1 cellular context compared by ENCODE assay signal in the genomic region with DNA sequence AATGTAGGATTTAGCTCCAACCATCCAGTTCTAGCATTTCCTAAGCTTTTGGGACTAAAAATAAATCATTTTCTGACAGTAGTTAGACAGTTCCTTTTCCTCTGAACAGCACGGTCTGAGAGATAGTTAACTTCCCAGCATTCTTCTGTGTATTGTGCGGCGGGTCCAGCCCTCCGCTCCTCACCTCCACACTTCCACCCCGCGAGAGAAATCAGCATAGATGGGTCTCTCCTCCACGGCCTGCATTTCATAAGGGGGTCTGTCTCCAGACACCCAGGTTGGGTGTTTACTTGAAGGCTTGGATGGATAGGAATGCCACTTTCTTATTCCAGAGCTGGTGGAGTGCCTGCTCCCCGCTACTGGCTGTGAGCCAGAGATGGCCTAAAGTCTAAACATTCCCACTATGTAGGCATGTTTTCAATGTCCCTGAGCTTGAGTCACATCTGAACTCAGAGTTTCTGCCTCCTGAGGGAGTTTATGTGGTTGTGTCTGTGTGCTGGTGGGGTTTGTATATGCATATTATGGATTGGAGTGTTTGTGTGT.
TF ChIP-seq lines count a peak whose summit lies in the region.

No MANE protein-coding gene starts in this region.

TF ChIP-seq in K562, 482 proteins besides CTCF, POLR2A, EP300 and RAD21:
- TF ChIP-seq, protein P1, sequence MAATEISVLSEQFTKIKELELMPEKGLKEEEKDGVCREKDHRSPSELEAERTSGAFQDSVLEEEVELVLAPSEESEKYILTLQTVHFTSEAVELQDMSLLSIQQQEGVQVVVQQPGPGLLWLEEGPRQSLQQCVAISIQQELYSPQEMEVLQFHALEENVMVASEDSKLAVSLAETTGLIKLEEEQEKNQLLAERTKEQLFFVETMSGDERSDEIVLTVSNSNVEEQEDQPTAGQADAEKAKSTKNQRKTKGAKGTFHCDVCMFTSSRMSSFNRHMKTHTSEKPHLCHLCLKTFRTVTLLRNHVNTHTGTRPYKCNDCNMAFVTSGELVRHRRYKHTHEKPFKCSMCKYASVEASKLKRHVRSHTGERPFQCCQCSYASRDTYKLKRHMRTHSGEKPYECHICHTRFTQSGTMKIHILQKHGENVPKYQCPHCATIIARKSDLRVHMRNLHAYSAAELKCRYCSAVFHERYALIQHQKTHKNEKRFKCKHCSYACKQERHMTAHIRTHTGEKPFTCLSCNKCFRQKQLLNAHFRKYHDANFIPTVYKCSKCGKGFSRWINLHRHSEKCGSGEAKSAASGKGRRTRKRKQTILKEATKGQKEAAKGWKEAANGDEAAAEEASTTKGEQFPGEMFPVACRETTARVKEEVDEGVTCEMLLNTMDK (IDR thresholded peaks at IDR 0.05; ENCODE audit: borderline replicate concordance, insufficient read depth, low read depth, low read length, poor library complexity, severe bottlenecking), result no peak
- TF ChIP-seq MYC (IDR thresholded peaks at IDR 0.05; ENCODE audit: low read depth, low read length) (0 out of 2 replicates have a peak, but pooled peaks have one; percentile 15), MYC (CRISPR knock-in tag; IDR thresholded peaks at IDR 0.05; ENCODE audit: borderline replicate concordance, low read depth) (no peak), CTBP1 (IDR thresholded peaks at IDR 0.05; ENCODE audit: borderline replicate concordance) (0 out of 2 replicates have a peak, but pooled peaks have one; percentile 23), MEIS2 (IDR thresholded peaks at IDR 0.05; ENCODE audit: partially characterized antibody) (peak; percentile 95), CHD4 (IDR thresholded peaks at IDR 0.05; ENCODE audit: insufficient read depth, insufficient replicate concordance, low read depth, low read length, poor library complexity, severe bottlenecking) (peak; percentile 39), CBFA2T3 (IDR thresholded peaks at IDR 0.05) (no peak), NFIC (IDR thresholded peaks at IDR 0.05) (peak; percentile 94), ZNF592 (IDR thresholded peaks at IDR 0.05) (peak; percentile 8; the same call in 1 of the 2 replicates), CREBBP (IDR thresholded peaks at IDR 0.05; ENCODE audit: low read depth, low read length) (no peak), FOXK2 (conservative IDR thresholded peaks at IDR 0.05 in 1 of 2, IDR thresholded peaks at IDR 0.05 in 1 of 2; ENCODE audit: low read depth in 2 of 2) (0 out of 4 replicates have a peak, but pooled peaks of 1 of the 2 experiments have one; percentile 20), L3MBTL2 (IDR thresholded peaks at IDR 0.05) (0 out of 2 replicates have a peak, but pooled peaks have one; percentile 13), PKNOX1 (IDR thresholded peaks at IDR 0.05) (peak; percentile 92), GABPB1 (CRISPR knock-in tag; IDR thresholded peaks at IDR 0.05) (no peak), HEY1 (CRISPR knock-in tag; IDR thresholded peaks at IDR 0.05; ENCODE audit: borderline replicate concordance) (no peak), RBBP5 (IDR thresholded peaks at IDR 0.05; ENCODE audit: borderline replicate concordance, insufficient read depth, low read length, poor library complexity, severe bottlenecking) (peak; percentile 38), HNRNPH1 (optimal IDR thresholded peaks at IDR 0.05; ENCODE audit: low read depth, low read length) (no peak), NONO (IDR thresholded peaks at IDR 0.05; ENCODE audit: low read depth in 2 of 2, low read length in 1 of 2) (no peak), STAG1 (CRISPR knock-in tag; IDR thresholded peaks at IDR 0.05; ENCODE audit: borderline replicate concordance) (no peak), CREB3L1 (IDR thresholded peaks at IDR 0.05; ENCODE audit: borderline replicate concordance, low read depth) (no peak), HDAC3 (IDR thresholded peaks at IDR 0.05; ENCODE audit: borderline replicate concordance, partially characterized antibody) (peak; percentile 23), ZKSCAN1 (IDR thresholded peaks at IDR 0.05; ENCODE audit: low read depth, low read length) (no peak), MTA2 (IDR thresholded peaks at IDR 0.05; ENCODE audit: low read depth) (peak; percentile 4; the same call in 1 of the 2 replicates), CXXC5 (CRISPR knock-in tag; IDR thresholded peaks at IDR 0.05) (peak; percentile 31), ZNF75A (CRISPR knock-in tag; IDR thresholded peaks at IDR 0.05) (no peak), E2F1 (CRISPR knock-in tag; IDR thresholded peaks at IDR 0.05) (no peak)
- TF ChIP-seq, protein P2, sequence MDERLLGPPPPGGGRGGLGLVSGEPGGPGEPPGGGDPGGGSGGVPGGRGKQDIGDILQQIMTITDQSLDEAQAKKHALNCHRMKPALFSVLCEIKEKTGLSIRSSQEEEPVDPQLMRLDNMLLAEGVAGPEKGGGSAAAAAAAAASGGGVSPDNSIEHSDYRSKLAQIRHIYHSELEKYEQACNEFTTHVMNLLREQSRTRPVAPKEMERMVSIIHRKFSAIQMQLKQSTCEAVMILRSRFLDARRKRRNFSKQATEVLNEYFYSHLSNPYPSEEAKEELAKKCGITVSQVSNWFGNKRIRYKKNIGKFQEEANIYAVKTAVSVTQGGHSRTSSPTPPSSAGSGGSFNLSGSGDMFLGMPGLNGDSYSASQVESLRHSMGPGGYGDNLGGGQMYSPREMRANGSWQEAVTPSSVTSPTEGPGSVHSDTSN (CRISPR knock-in tag; IDR thresholded peaks at IDR 0.05; ENCODE audit: low read depth), result no peak
- TF ChIP-seq, protein P2 (tag; conservative IDR thresholded peaks at IDR 0.05; ENCODE audit: low read depth), result peak; percentile 92
